Comparison of ENCODE assay signal across 1 cellular context in the genomic region with DNA sequence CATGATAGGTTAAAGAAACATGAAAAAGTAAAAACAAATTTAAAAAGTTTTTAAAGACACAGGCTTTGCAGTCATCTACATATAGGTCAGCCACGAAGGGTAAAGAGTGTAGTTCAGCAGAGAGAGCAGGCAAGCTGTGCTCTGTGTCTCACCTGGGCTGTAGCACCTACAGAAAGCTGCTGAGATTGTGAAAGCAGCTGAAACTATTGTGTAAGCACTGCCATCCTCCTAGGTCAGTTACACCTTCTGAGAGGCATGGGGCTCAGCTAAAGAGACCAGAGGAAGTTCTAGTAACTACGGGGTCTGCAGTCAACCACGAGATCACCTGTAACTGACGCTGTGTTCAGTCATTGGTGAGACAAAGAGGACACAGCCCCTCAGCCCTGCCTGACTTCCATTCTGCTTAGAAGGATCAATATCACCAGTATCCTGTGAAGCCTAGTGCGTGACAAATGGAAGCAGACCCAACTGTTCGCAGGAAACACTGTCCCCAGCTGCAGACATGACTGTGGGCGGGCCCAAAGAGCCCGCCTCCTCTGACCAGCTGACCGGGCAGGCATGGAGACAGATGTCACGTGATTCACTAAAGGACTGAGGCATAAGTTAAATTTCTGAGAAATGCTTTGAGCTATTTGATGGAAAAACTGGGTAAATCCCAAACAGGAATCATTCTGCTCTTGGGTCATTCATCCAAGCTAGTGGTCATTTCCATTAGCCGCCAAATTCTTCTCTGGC.
TF ChIP-seq lines count a peak whose summit lies in the region.

No MANE protein-coding gene starts in this region.

TF ChIP-seq in IMR-90, 13 proteins besides CTCF, POLR2A, EP300 and RAD21 (continued from another document):
- TF ChIP-seq, protein P1, sequence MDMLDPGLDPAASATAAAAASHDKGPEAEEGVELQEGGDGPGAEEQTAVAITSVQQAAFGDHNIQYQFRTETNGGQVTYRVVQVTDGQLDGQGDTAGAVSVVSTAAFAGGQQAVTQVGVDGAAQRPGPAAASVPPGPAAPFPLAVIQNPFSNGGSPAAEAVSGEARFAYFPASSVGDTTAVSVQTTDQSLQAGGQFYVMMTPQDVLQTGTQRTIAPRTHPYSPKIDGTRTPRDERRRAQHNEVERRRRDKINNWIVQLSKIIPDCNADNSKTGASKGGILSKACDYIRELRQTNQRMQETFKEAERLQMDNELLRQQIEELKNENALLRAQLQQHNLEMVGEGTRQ (IDR thresholded peaks at IDR 0.05; ENCODE audit: low read depth, low read length) = 0 out of 2 replicates have a peak, but pooled peaks have one; percentile 7
